ENCODE assay signal across 9 cellular contexts in genomic region chr21:14687277-14687642, GRCh38.
DNase-seq lines count a peak whose midpoint lies in the region; ATAC-seq and TF ChIP-seq lines count a peak whose summit lies in the region.
"Had no signal": no experiment of that assay in that cellular context is flagged by ENCODE, and none has a peak within 500 bp of the region (broad histone marks: within the 10 kb centered on the region; RNA-seq: fewer than 3 reads in every experiment).

No MANE protein-coding gene starts in this region.

- DNase-seq in choroid plexus epithelial cell (ENCODE audit: low read depth) = peak; percentile 23
- no peak for DNase-seq in body of pancreas
- no peak for DNase-seq in endothelial cell (ENCODE audit: low spot score)
- no peak for DNase-seq in SHP77 (lab: John Stamatoyannopoulos, UW)
- DNase-seq in tibial nerve (ENCODE audit: low spot score in 2 of 2) = no peak

- H3K36me3 ChIP-seq in body of pancreas (replicated peaks in 1 of 2; ENCODE audit: insufficient read depth in 1 of 2, low read depth in 2 of 2) = no peaks in the 10 kb centered on the region
- no peaks in the 10 kb centered on the region for H3K36me3 ChIP-seq in tibial nerve
- H3K36me3 ChIP-seq: adrenal gland had no signal

- no peak overlapping the region for H3K27ac Mint-ChIP-seq in endothelial cell (ENCODE audit: unreplicated experiment)

- no peaks in the 10 kb centered on the region for H3K27me3 ChIP-seq in body of pancreas
- H3K27me3 ChIP-seq in tibial nerve = no peaks in the 10 kb centered on the region
- H3K27me3 ChIP-seq: adrenal gland had no signal

- no peaks in the 10 kb centered on the region for H3K36me3 Mint-ChIP-seq in endothelial cell (ENCODE audit: low read depth, unreplicated experiment)

- peaks cover 1% of the 10 kb centered on the region for H3K27me3 Mint-ChIP-seq in endothelial cell (ENCODE audit: unreplicated experiment)

- H3K4me3 ChIP-seq in choroid plexus epithelial cell (ENCODE audit: low read depth, low read length) (no peak overlapping the region), body of pancreas (no peak overlapping the region), tibial nerve (no peak overlapping the region)
- H3K4me3 ChIP-seq: adrenal gland had no signal

- peak; percentile 49 for ATAC-seq in GM18499 (IDR thresholded peaks at IDR 0.05; ENCODE audit: insufficient read depth, unreplicated experiment)
- peak; percentile 62 for ATAC-seq in GM21576 (IDR thresholded peaks at IDR 0.05; ENCODE audit: unreplicated experiment)
- peak; percentile 38 for ATAC-seq in HG03558 (IDR thresholded peaks at IDR 0.05; ENCODE audit: extremely low read depth, unreplicated experiment)
- ATAC-seq in body of pancreas = no peak

- TF ChIP-seq POLR2A in body of pancreas (IDR thresholded peaks at IDR 0.05) = no peak
- no peak for TF ChIP-seq POLR2A in tibial nerve (IDR thresholded peaks at IDR 0.05)

- H3K4me1 Mint-ChIP-seq in endothelial cell (ENCODE audit: unreplicated experiment) = peaks cover 5% of the 10 kb centered on the region

- H3K27ac ChIP-seq in body of pancreas (peak overlapping the region in 1 of 4 donors; percentile 37), tibial nerve (peak overlapping the region in 1 of 4 donors; percentile 11)

- TF ChIP-seq CTCF in choroid plexus epithelial cell (conservative IDR thresholded peaks at IDR 0.05; ENCODE audit: low read depth, low read length) (no peak), body of pancreas (IDR thresholded peaks at IDR 0.05) (no peak), endothelial cell (IDR thresholded peaks at IDR 0.05; ENCODE audit: unreplicated experiment) (no peak), tibial nerve (IDR thresholded peaks at IDR 0.05) (no peak)

- peak in 1 of 2 donors; percentile 29 for TF ChIP-seq EP300 in tibial nerve (IDR thresholded peaks at IDR 0.05)

- H3K4me3 Mint-ChIP-seq in endothelial cell (ENCODE audit: unreplicated experiment) = no peak overlapping the region

- H3K9me3 Mint-ChIP-seq in endothelial cell (ENCODE audit: unreplicated experiment) = no peaks in the 10 kb centered on the region

- no peaks in the 10 kb centered on the region for H3K9me3 ChIP-seq in body of pancreas
- no peaks in the 10 kb centered on the region for H3K9me3 ChIP-seq in tibial nerve
- H3K9me3 ChIP-seq: adrenal gland had no signal

- no peaks in the 10 kb centered on the region for H3K4me1 ChIP-seq in body of pancreas
- H3K4me1 ChIP-seq in tibial nerve = no peaks in the 10 kb centered on the region
- H3K4me1 ChIP-seq: adrenal gland had no signal

- intact Hi-C loops in body of pancreas (cut with DNase I) = no loop called here
